In genomic region chr4:6480532-6481088, GRCh38 we compare ENCODE assay signal across 21 cellular contexts. TPM values are rescaled to one million over a fixed set of nuclear protein-coding genes. Genes with fewer than 3 reads are reported as not detected.
DNase-seq lines count a peak whose midpoint lies in the region; ATAC-seq, FAIRE-seq and TF ChIP-seq lines count a peak whose summit lies in the region.
"Had no signal": no experiment of that assay in that cellular context is flagged by ENCODE, and none has a peak within 500 bp of the region (broad histone marks: within the 10 kb centered on the region; RNA-seq: fewer than 3 reads in every experiment).

No MANE protein-coding gene starts in this region.

- TF ChIP-seq CTCF in mammary epithelial cell (conservative IDR thresholded peaks at IDR 0.05 in 1 of 2, IDR thresholded peaks at IDR 0.05 in 1 of 2; ENCODE audit: extremely low read depth in 1 of 2, insufficient read depth in 1 of 2, low read depth in 1 of 2, low read length in 2 of 2) (no peak), MCF 10A (IDR thresholded peaks at IDR 0.05; ENCODE audit: unreplicated experiment) (no peak), esophagus muscularis mucosa (IDR thresholded peaks at IDR 0.05) (no peak), MM.1S (IDR thresholded peaks at IDR 0.05; ENCODE audit: low read length) (no peak)

- POLR2A ChIA-PET in MCF 10A (lab: Yijun Ruan, JAX), result interaction anchor here (0.7 kb wide), 1 partner anchor 41 kb away, joined by 3 read pairs; no protein-coding TSS in a partner anchor

- dilution Hi-C loops in mammary epithelial cell (cut with HindIII; ENCODE audit: low sequenced_read_pairs), result no loop called here

- in situ Hi-C loops in mammary epithelial cell (cut with MboI; ENCODE audit: low sequenced_read_pairs in 2 of 2), result no loop called here

- no peak overlapping the region for H3K4me3 Mint-ChIP-seq in MCF 10A (ENCODE audit: unreplicated experiment)

- H3K36me3 ChIP-seq in mammary epithelial cell (ENCODE audit: insufficient read depth, low read length), result no peaks in the 10 kb centered on the region
- H3K36me3 ChIP-seq in esophagus muscularis mucosa, result no peaks in the 10 kb centered on the region
- no peaks in the 10 kb centered on the region for H3K36me3 ChIP-seq in MM.1S (replicated peaks; ENCODE audit: insufficient read depth, low read length)
- H3K36me3 ChIP-seq: MG63 had no signal

- no peaks in the 10 kb centered on the region for H3K9me3 Mint-ChIP-seq in MCF 10A (ENCODE audit: unreplicated experiment)

- ATAC-seq in HG02763 (IDR thresholded peaks at IDR 0.05; ENCODE audit: unreplicated experiment), result no peak

- no peak overlapping the region for H3K27ac Mint-ChIP-seq in MCF 10A (ENCODE audit: low read depth, unreplicated experiment)

- H3K4me3 ChIP-seq in mammary epithelial cell (replicated peaks in 1 of 3; ENCODE audit: insufficient read depth in 1 of 3, low read depth in 2 of 3, low read length in 3 of 3) (no peak overlapping the region), esophagus muscularis mucosa (no peak overlapping the region), MM.1S (ENCODE audit: low read length) (no peak overlapping the region)
- H3K4me3 ChIP-seq: GM23248, MG63 had no signal

- H3K36me3 Mint-ChIP-seq in MCF 10A (ENCODE audit: insufficient read depth, unreplicated experiment), result no peaks in the 10 kb centered on the region

- H2AFZ ChIP-seq in mammary epithelial cell (ENCODE audit: low read depth, low read length), result no peak overlapping the region
- no peak overlapping the region for H2AFZ ChIP-seq in MM.1S (ENCODE audit: low read length)
- H2AFZ ChIP-seq: GM23248 had no signal

- no peak overlapping the region for H3K9ac ChIP-seq in mammary epithelial cell (ENCODE audit: insufficient read depth, low read length)
- no peak overlapping the region for H3K9ac ChIP-seq in MM.1S (ENCODE audit: low read length)
- H3K9ac ChIP-seq: GM23248 had no signal

- 80% methylated on average over 4 of the region's 4 CpGs for WGBS in mammary epithelial cell (ENCODE audit: low coverage, missing lambda C conversion rate)
- WGBS in esophagus muscularis mucosa, result 62% methylated on average over 4 of the region's 4 CpGs

- CTCF ChIA-PET in mammary epithelial cell (lab: Charles Lee; ENCODE audit: low non-redundant PET) (no interaction called here), MCF 10A (lab: Yijun Ruan, JAX) (no interaction called here)

- no peaks in the 10 kb centered on the region for H3K9me2 ChIP-seq in MM.1S (replicated peaks; ENCODE audit: insufficient read depth, low read length)

- BruUV-seq in mammary epithelial cell (replicated peaks; lab: Mats Ljungman, UMichigan) (no TSS peak), MCF 10A (replicated peaks; lab: Mats Ljungman, UMichigan) (no TSS peak)

- DNase-seq in mammary epithelial cell (peak; percentile 28), MCF 10A (ENCODE audit: unreplicated experiment) (no peak), RKO (ENCODE audit: low spot score) (peak; percentile 26), esophagus muscularis mucosa (ENCODE audit: extremely low spot score) (peak; percentile 34), urothelium cell line (ENCODE audit: low spot score) (peak; percentile 11), MM.1S (no peak), erythroblast (lab: John Stamatoyannopoulos, UW) (no peak)
- DNase-seq: Caco-2, DMS79 treated with DMSO at 0.1 percent for 48 hours, GF-D8, GM23248, KG1, MG63, NCI-H1105 treated with DMSO at 0.1 percent for 48 hours, NCI-H187 treated with DMSO at 0.1 percent for 48 hours, NCI-H446 treated with DMSO at 0.1 percent for 48 hours, NCI-H748 treated with DMSO at 0.1 percent for 48 hours, SHP77 treated with DMSO at 0.1 percent for 48 hours had no signal

- TF ChIP-seq EP300 in esophagus muscularis mucosa (IDR thresholded peaks at IDR 0.05), result no peak

- FAIRE-seq in urothelium cell line (lab: Jason Lieb, UNC), result no peak
- FAIRE-seq: A204.1 had no signal

- H4K20me1 ChIP-seq in mammary epithelial cell (ENCODE audit: insufficient read depth, low read length), result no peaks in the 10 kb centered on the region
- H4K20me1 ChIP-seq in MM.1S (ENCODE audit: insufficient read depth, low read length), result no peaks in the 10 kb centered on the region

- no peaks in the 10 kb centered on the region for H3F3A ChIP-seq in MM.1S (ENCODE audit: insufficient read depth, low read length)

- H3K4me1 Mint-ChIP-seq in MCF 10A (ENCODE audit: insufficient read depth, unreplicated experiment), result peaks cover 4% of the 10 kb centered on the region

- H3K79me2 ChIP-seq in mammary epithelial cell (ENCODE audit: insufficient read depth, low read length), result no peaks in the 10 kb centered on the region
- H3K79me2 ChIP-seq in MM.1S (ENCODE audit: low read length), result no peaks in the 10 kb centered on the region

- H3K4me1 ChIP-seq in mammary epithelial cell (ENCODE audit: insufficient read depth, low read length) (no peaks in the 10 kb centered on the region), esophagus muscularis mucosa (no peaks in the 10 kb centered on the region), MM.1S (ENCODE audit: low read length) (no peaks in the 10 kb centered on the region)
- H3K4me1 ChIP-seq: Caco-2 had no signal

- H3K27me3 ChIP-seq in mammary epithelial cell (ENCODE audit: insufficient read depth, low read length) (no peaks in the 10 kb centered on the region), esophagus muscularis mucosa (peaks cover 0 to 39% (median 3%) of the 10 kb centered on the region in 4 donors), MM.1S (replicated peaks; ENCODE audit: insufficient read depth, low read length) (peaks cover 92% of the 10 kb centered on the region)
- H3K27me3 ChIP-seq: MG63 had no signal

- peaks cover 49% of the 10 kb centered on the region for H3K27me3 Mint-ChIP-seq in MCF 10A (ENCODE audit: insufficient read depth, unreplicated experiment)

- no peak overlapping the region for H3K27ac ChIP-seq in mammary epithelial cell (ENCODE audit: insufficient read depth, low read depth, low read length)
- H3K27ac ChIP-seq in esophagus muscularis mucosa (replicated peaks in 1 of 4), result no peak overlapping the region
- H3K27ac ChIP-seq in MM.1S (ENCODE audit: low read length), result no peak overlapping the region
- H3K27ac ChIP-seq: GM23248, HL-60 had no signal

- intact Hi-C loops in mammary epithelial cell (cut with micrococcal nuclease), result no loop called here
- intact Hi-C loops in MCF 10A (cut with micrococcal nuclease), result no loop called here
- intact Hi-C loops in esophagus muscularis mucosa (cut with DNase I), result no loop called here

- no peaks in the 10 kb centered on the region for H3K9me3 ChIP-seq in mammary epithelial cell (replicated peaks; ENCODE audit: insufficient read depth, low read length)
- H3K9me3 ChIP-seq in esophagus muscularis mucosa, result peaks cover 0 to 12% (median 9%) of the 10 kb centered on the region in 4 donors
- no peaks in the 10 kb centered on the region for H3K9me3 ChIP-seq in MM.1S (replicated peaks; ENCODE audit: insufficient read depth, low read length)
- H3K9me3 ChIP-seq: Caco-2, MG63 had no signal

- no peak for TF ChIP-seq POLR2A in esophagus muscularis mucosa (IDR thresholded peaks at IDR 0.05; ENCODE audit: low read depth)
- no peak for TF ChIP-seq POLR2A in erythroblast (IDR thresholded peaks at IDR 0.05; ENCODE audit: low read length)

- H3K4me2 ChIP-seq in mammary epithelial cell (ENCODE audit: insufficient read depth, low read depth, low read length) (no peak overlapping the region), MM.1S (ENCODE audit: low read depth, low read length) (no peak overlapping the region)

RNA-seq across cellular contexts. Expression of gene PPP2R2C, which starts 8.2 kb away (rescaled TPM):
- total RNA-seq in mammary epithelial cell (under 1 TPM; 0.17 to 0.24 TPM), MCF 10A (2022) (3.6 and 7.5 TPM in 2 replicates), esophagus muscularis mucosa (1 to 10 TPM in 3 of 4 donors, under 1 TPM in 1; 0.50 to 2.7 (median 1.4) TPM)
- polyA plus RNA-seq in mammary epithelial cell, result 0.18 TPM
- polyA minus RNA-seq in mammary epithelial cell, result not detected
- total RNA-seq: Caco-2, GM23248 had no signal
- polyA plus RNA-seq: GM23248 had no signal

Comparison
In these comparisons a context has a peak if more than half of its experiments do, and no peak if none do; other contexts are left out.
1. DNase-seq: peak in mammary epithelial cell (single experiment), RKO (single experiment), esophagus muscularis mucosa (single experiment) and urothelium cell line (single experiment); none in MCF 10A (single experiment), MM.1S (single experiment) and erythroblast (0 of 2).